In the genomic region with DNA sequence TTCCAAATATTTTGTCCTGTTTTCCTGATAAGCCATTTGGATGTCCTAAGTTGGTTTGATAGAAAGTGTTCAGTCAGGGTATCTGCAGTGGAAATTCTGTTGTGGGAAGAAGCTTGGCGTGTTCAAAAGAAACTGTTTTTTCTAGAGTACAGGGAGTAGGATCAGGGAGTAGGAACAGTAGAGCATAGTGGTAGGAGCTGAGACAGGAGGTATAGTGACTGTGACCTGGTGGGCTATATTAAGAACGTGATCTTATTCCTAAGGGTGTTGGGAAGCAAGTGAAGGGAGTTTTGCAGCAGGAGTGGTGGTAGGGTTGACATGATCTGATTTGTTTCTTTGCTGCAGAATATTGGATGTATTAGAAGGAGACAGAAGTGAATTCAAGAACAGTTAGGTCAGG, we compare ENCODE assay signal across 1 cellular context.
TF ChIP-seq lines count a peak whose summit lies in the region.

No MANE protein-coding gene starts in this region.

TF ChIP-seq in HCT116, 20 proteins besides CTCF, POLR2A, EP300 and RAD21 (continued from another document):
- TF ChIP-seq, protein P1, sequence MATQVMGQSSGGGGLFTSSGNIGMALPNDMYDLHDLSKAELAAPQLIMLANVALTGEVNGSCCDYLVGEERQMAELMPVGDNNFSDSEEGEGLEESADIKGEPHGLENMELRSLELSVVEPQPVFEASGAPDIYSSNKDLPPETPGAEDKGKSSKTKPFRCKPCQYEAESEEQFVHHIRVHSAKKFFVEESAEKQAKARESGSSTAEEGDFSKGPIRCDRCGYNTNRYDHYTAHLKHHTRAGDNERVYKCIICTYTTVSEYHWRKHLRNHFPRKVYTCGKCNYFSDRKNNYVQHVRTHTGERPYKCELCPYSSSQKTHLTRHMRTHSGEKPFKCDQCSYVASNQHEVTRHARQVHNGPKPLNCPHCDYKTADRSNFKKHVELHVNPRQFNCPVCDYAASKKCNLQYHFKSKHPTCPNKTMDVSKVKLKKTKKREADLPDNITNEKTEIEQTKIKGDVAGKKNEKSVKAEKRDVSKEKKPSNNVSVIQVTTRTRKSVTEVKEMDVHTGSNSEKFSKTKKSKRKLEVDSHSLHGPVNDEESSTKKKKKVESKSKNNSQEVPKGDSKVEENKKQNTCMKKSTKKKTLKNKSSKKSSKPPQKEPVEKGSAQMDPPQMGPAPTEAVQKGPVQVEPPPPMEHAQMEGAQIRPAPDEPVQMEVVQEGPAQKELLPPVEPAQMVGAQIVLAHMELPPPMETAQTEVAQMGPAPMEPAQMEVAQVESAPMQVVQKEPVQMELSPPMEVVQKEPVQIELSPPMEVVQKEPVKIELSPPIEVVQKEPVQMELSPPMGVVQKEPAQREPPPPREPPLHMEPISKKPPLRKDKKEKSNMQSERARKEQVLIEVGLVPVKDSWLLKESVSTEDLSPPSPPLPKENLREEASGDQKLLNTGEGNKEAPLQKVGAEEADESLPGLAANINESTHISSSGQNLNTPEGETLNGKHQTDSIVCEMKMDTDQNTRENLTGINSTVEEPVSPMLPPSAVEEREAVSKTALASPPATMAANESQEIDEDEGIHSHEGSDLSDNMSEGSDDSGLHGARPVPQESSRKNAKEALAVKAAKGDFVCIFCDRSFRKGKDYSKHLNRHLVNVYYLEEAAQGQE (IDR thresholded peaks at IDR 0.05; ENCODE audit: low read depth), result no peak
- TF ChIP-seq FOSL1 (IDR thresholded peaks at IDR 0.05; ENCODE audit: low read depth) (no peak), ATF3 (IDR thresholded peaks at IDR 0.05) (no peak), ZNF274 (IDR thresholded peaks at IDR 0.05; ENCODE audit: low read depth, low read length) (no peak), SP1 (IDR thresholded peaks at IDR 0.05; ENCODE audit: low read depth) (no peak), EGR1 (IDR thresholded peaks at IDR 0.05; ENCODE audit: low read depth) (no peak), ZFX (IDR thresholded peaks at IDR 0.05) (no peak), EZH2phosphoT487 (IDR thresholded peaks at IDR 0.05; ENCODE audit: borderline replicate concordance) (no peak), ZBTB33 (IDR thresholded peaks at IDR 0.05; ENCODE audit: extremely low read depth, insufficient replicate concordance, low read length) (no peak), CBX3 (IDR thresholded peaks at IDR 0.05; ENCODE audit: low read depth) (no peak), ELF1 (IDR thresholded peaks at IDR 0.05; ENCODE audit: borderline replicate concordance, low read depth) (no peak), MAX (IDR thresholded peaks at IDR 0.05) (no peak), YY1 (IDR thresholded peaks at IDR 0.05; ENCODE audit: extremely low read depth, insufficient replicate concordance, low read depth, low read length) (no peak), CEBPB (IDR thresholded peaks at IDR 0.05; ENCODE audit: low read depth) (no peak), JUND (IDR thresholded peaks at IDR 0.05) (no peak), TCF7L2 (IDR thresholded peaks at IDR 0.05; ENCODE audit: borderline replicate concordance, extremely low read depth, insufficient read depth, insufficient read length) (no peak)
TF ChIP-seq in HCT116: peak in this region for 0.
